12 cellular contexts compared by ENCODE assay signal in genomic region chr6:93784794-93785757, GRCh38.
DNase-seq lines count a peak whose midpoint lies in the region; ATAC-seq, FAIRE-seq and TF ChIP-seq lines count a peak whose summit lies in the region.
"Had no signal": no experiment of that assay in that cellular context is flagged by ENCODE, and none has a peak within 500 bp of the region (broad histone marks: within the 10 kb centered on the region; RNA-seq: fewer than 3 reads in every experiment).

No MANE protein-coding gene starts in this region.

- H3K4me1 ChIP-seq in KMS-11 (ENCODE audit: low read depth, poor library complexity, severe bottlenecking) (peaks cover 16% of the 10 kb centered on the region), kidney (ENCODE audit: control insufficient read depth in 1 of 2, insufficient read depth in 1 of 2, low read depth in 1 of 2, low read length in 2 of 2) (no peaks in the 10 kb centered on the region), subcutaneous abdominal adipose tissue (ENCODE audit: control insufficient read depth in 5 of 5, insufficient read depth in 5 of 5, low read length in 5 of 5) (peaks cover 0 to 17% (median 2%) of the 10 kb centered on the region in 5 donors)
- H3K4me1 ChIP-seq: right lobe of liver had no signal

- H3K4me3 ChIP-seq in KMS-11 (IDR thresholded peaks at IDR 0.05; ENCODE audit: insufficient read depth, low read depth, low read length) (no peak overlapping the region), kidney (ENCODE audit: low read length in 2 of 2) (peak overlapping the region; percentile 37 to 55), subcutaneous abdominal adipose tissue (ENCODE audit: low read depth in 1 of 5, low read length in 5 of 5) (peak overlapping the region; percentile 13 to 59 (median 49))
- H3K4me3 ChIP-seq: right lobe of liver had no signal

- peak overlapping the region; percentile 67 for H2AFZ ChIP-seq in KMS-11 (ENCODE audit: low read depth)

- no peaks in the 10 kb centered on the region for H4K20me1 ChIP-seq in KMS-11 (ENCODE audit: insufficient read depth)

- CTCF ChIA-PET in activated CD4-positive, alpha-beta memory T cell treated with anti-CD3 and anti-CD28 coated beads, Interleukin-2, amount 10 ng/mL, durations not matched to agents 7 days and 5 days (lab: Charles Lee): no interaction called here

- peak overlapping the region in 1 of 7 donors; percentile 31 for H3K27ac Mint-ChIP-seq in CD14-positive monocyte
- no peak overlapping the region for H3K27ac Mint-ChIP-seq in activated CD4-positive, alpha-beta memory T cell treated with anti-CD3 and anti-CD28 coated beads, Interleukin-2, amount 10 ng/mL, durations not matched to agents 7 days and 5 days

- H3K9me3 ChIP-seq in kidney (ENCODE audit: control insufficient read depth in 1 of 2, low read length in 2 of 2) (no peaks in the 10 kb centered on the region), subcutaneous abdominal adipose tissue (ENCODE audit: control insufficient read depth in 5 of 5, low read length in 5 of 5) (no peaks in the 10 kb centered on the region)
- H3K9me3 ChIP-seq: right lobe of liver, testis had no signal

- no peak for ATAC-seq in HG02610 (IDR thresholded peaks at IDR 0.05; ENCODE audit: unreplicated experiment)
- ATAC-seq: right lobe of liver had no signal

- no peak for FAIRE-seq in kidney (lab: Jason Lieb, UNC)

- intact Hi-C loops in kidney (cut with DNase I) (no loop called here), CD14-positive monocyte (cut with micrococcal nuclease) (no loop called here)

- POLR2A ChIA-PET in activated CD4-positive, alpha-beta memory T cell treated with anti-CD3 and anti-CD28 coated beads, Interleukin-2, amount 10 ng/mL, durations not matched to agents 7 days and 5 days (lab: Charles Lee): no interaction called here

- DNase-seq in cerebellar cortex (ENCODE audit: low spot score): peak; percentile 53
- no peak for DNase-seq in kidney
- no peak for DNase-seq in CD14-positive monocyte (ENCODE audit: low spot score)
- no peak for DNase-seq in activated CD4-positive, alpha-beta memory T cell treated with anti-CD3 and anti-CD28 coated beads, Interleukin-2, amount 10 ng/mL, durations not matched to agents 7 days and 5 days
- no peak for DNase-seq in GDM1 (lab: John Stamatoyannopoulos, UW)
- DNase-seq: GOT3, right lobe of liver, T-helper 1 cell, testis had no signal

- no peaks in the 10 kb centered on the region for H3K36me3 ChIP-seq in KMS-11 (ENCODE audit: insufficient read depth)
- H3K36me3 ChIP-seq in kidney (ENCODE audit: control insufficient read depth in 1 of 2, insufficient read depth in 2 of 2, low read length in 2 of 2): no peaks in the 10 kb centered on the region
- no peaks in the 10 kb centered on the region for H3K36me3 ChIP-seq in subcutaneous abdominal adipose tissue (ENCODE audit: control insufficient read depth in 5 of 5, insufficient read depth in 5 of 5, low read length in 5 of 5)
- H3K36me3 ChIP-seq: right lobe of liver had no signal

- H3K9ac ChIP-seq in KMS-11 (peak overlapping the region; percentile 41; the same call in 1 of the 2 replicates), kidney (ENCODE audit: low read length in 2 of 2) (peak overlapping the region in 1 of 2 donors; percentile 14), subcutaneous abdominal adipose tissue (ENCODE audit: low read length in 5 of 5) (peak overlapping the region in 2 of 5 donors; percentile 0 to 58)

- no peaks in the 10 kb centered on the region for H3K27me3 Mint-ChIP-seq in CD14-positive monocyte (ENCODE audit: low read depth in 3 of 3)
- H3K27me3 Mint-ChIP-seq in activated CD4-positive, alpha-beta memory T cell treated with anti-CD3 and anti-CD28 coated beads, Interleukin-2, amount 10 ng/mL, durations not matched to agents 7 days and 5 days: no peaks in the 10 kb centered on the region

- TF ChIP-seq CTCF in KMS-11 (conservative IDR thresholded peaks at IDR 0.05; ENCODE audit: low read depth, low read length): no peak
- TF ChIP-seq CTCF in kidney (IDR thresholded peaks at IDR 0.05; ENCODE audit: borderline replicate concordance, extremely low read depth, insufficient read depth): no peak
- TF ChIP-seq CTCF in CD14-positive monocyte (IDR thresholded peaks at IDR 0.05): no peak

- peak overlapping the region; percentile 63 for H3K4me2 ChIP-seq in KMS-11

- no peaks in the 10 kb centered on the region for H3K79me2 ChIP-seq in KMS-11 (ENCODE audit: insufficient read depth, low read depth)

- no peaks in the 10 kb centered on the region for H3K27me3 ChIP-seq in KMS-11 (ENCODE audit: insufficient read depth, low read depth)
- H3K27me3 ChIP-seq in subcutaneous abdominal adipose tissue (ENCODE audit: control insufficient read depth in 5 of 5, insufficient read depth in 4 of 5, low read length in 5 of 5): no peaks in the 10 kb centered on the region
- H3K27me3 ChIP-seq: right lobe of liver, testis had no signal

- H3K9me3 Mint-ChIP-seq in CD14-positive monocyte: peaks cover 0 to 3% (median 0%) of the 10 kb centered on the region in 7 donors
- H3K9me3 Mint-ChIP-seq in activated CD4-positive, alpha-beta memory T cell treated with anti-CD3 and anti-CD28 coated beads, Interleukin-2, amount 10 ng/mL, durations not matched to agents 7 days and 5 days: no peaks in the 10 kb centered on the region

- no peaks in the 10 kb centered on the region for H3K36me3 Mint-ChIP-seq in CD14-positive monocyte
- H3K36me3 Mint-ChIP-seq in activated CD4-positive, alpha-beta memory T cell treated with anti-CD3 and anti-CD28 coated beads, Interleukin-2, amount 10 ng/mL, durations not matched to agents 7 days and 5 days (ENCODE audit: low read depth): no peaks in the 10 kb centered on the region

- no peaks in the 10 kb centered on the region for H3K4me1 Mint-ChIP-seq in CD14-positive monocyte
- no peaks in the 10 kb centered on the region for H3K4me1 Mint-ChIP-seq in activated CD4-positive, alpha-beta memory T cell treated with anti-CD3 and anti-CD28 coated beads, Interleukin-2, amount 10 ng/mL, durations not matched to agents 7 days and 5 days

- H3K27ac ChIP-seq in KMS-11 (peak overlapping the region; percentile 30; the same call in 1 of the 2 replicates), kidney (ENCODE audit: low read depth in 2 of 2, low read length in 2 of 2) (peak overlapping the region in 1 of 2 donors; percentile 66), subcutaneous abdominal adipose tissue (ENCODE audit: low read depth, low read length) (peak overlapping the region; percentile 75)
- H3K27ac ChIP-seq: right lobe of liver had no signal

- no peak overlapping the region for H3K4me3 Mint-ChIP-seq in CD14-positive monocyte
- H3K4me3 Mint-ChIP-seq in activated CD4-positive, alpha-beta memory T cell treated with anti-CD3 and anti-CD28 coated beads, Interleukin-2, amount 10 ng/mL, durations not matched to agents 7 days and 5 days: no peak overlapping the region
